8 cellular contexts compared by ENCODE assay signal in genomic region chr2:238427435-238428162, GRCh38. TPM values are rescaled to one million over a fixed set of nuclear protein-coding genes. Genes with fewer than 3 reads are reported as not detected.
DNase-seq lines count a peak whose midpoint lies in the region; ATAC-seq and TF ChIP-seq lines count a peak whose summit lies in the region.

No MANE protein-coding gene starts in this region.

- peak overlapping the region; percentile 97 for H3K4me3 ChIP-seq in Karpas-422 (ENCODE audit: low read length)

- H3K27ac Mint-ChIP-seq in T-helper 2 cell treated with Interferon-gamma antibody and Interleukin-4, amounts not matched to agents 5 μg/mL and 100 μg/mL, for 36 hours: peak overlapping the region; percentile 88
- H3K27ac Mint-ChIP-seq in chondrocyte (ENCODE audit: unreplicated experiment) (peak overlapping the region; percentile 88), mesothelial cell of epicardium (peak overlapping the region; percentile 93)

- H3K79me2 ChIP-seq in Karpas-422 (ENCODE audit: low read length): peaks cover 66% of the 10 kb centered on the region

- H3K4me3 Mint-ChIP-seq in T-helper 2 cell treated with Interferon-gamma antibody and Interleukin-4, amounts not matched to agents 5 μg/mL and 100 μg/mL, for 36 hours: peak overlapping the region; percentile 91
- H3K4me3 Mint-ChIP-seq in chondrocyte (ENCODE audit: unreplicated experiment) (peak overlapping the region; percentile 91), mesothelial cell of epicardium (peak overlapping the region; percentile 93)

- no peaks in the 10 kb centered on the region for H3K27me3 ChIP-seq in Karpas-422 (ENCODE audit: low read length)

- H3K36me3 ChIP-seq in Karpas-422 (ENCODE audit: insufficient read depth, low read length): peaks cover 7% of the 10 kb centered on the region; the same call in 1 of the 2 replicates

- H3K27ac ChIP-seq in Karpas-422 (ENCODE audit: low read length): peak overlapping the region; percentile 66; the same call in 1 of the 2 replicates

- no peak for ATAC-seq in HG03108 (IDR thresholded peaks at IDR 0.05; ENCODE audit: unreplicated experiment)

- no peak for TF ChIP-seq CTCF in chondrocyte (IDR thresholded peaks at IDR 0.05)
- TF ChIP-seq CTCF in mesothelial cell of epicardium (IDR thresholded peaks at IDR 0.05; ENCODE audit: unreplicated experiment): no peak

- H3K4me1 Mint-ChIP-seq in T-helper 2 cell treated with Interferon-gamma antibody and Interleukin-4, amounts not matched to agents 5 μg/mL and 100 μg/mL, for 36 hours (ENCODE audit: low read depth): peaks cover 24% of the 10 kb centered on the region
- H3K4me1 Mint-ChIP-seq in chondrocyte (ENCODE audit: low read depth) (peaks cover 31% of the 10 kb centered on the region), mesothelial cell of epicardium (peaks cover 23% of the 10 kb centered on the region)

- H3K36me3 Mint-ChIP-seq in T-helper 2 cell treated with Interferon-gamma antibody and Interleukin-4, amounts not matched to agents 5 μg/mL and 100 μg/mL, for 36 hours (ENCODE audit: low read depth): peaks cover 31% of the 10 kb centered on the region
- H3K36me3 Mint-ChIP-seq in chondrocyte (ENCODE audit: low read depth) (peaks cover 10% of the 10 kb centered on the region), mesothelial cell of epicardium (peaks cover 26% of the 10 kb centered on the region)

- H3K9ac ChIP-seq in Karpas-422 (ENCODE audit: low read length): peak overlapping the region; percentile 99

- peak overlapping the region; percentile 94 for H3K4me2 ChIP-seq in Karpas-422 (ENCODE audit: low read depth, low read length, poor library complexity, severe bottlenecking)

- H3K27me3 Mint-ChIP-seq in T-helper 2 cell treated with Interferon-gamma antibody and Interleukin-4, amounts not matched to agents 5 μg/mL and 100 μg/mL, for 36 hours (ENCODE audit: low read depth): no peaks in the 10 kb centered on the region
- H3K27me3 Mint-ChIP-seq in chondrocyte (ENCODE audit: low read depth) (no peaks in the 10 kb centered on the region), mesothelial cell of epicardium (ENCODE audit: low read depth) (no peaks in the 10 kb centered on the region)

- H4K20me1 ChIP-seq in Karpas-422 (ENCODE audit: insufficient read depth, low read depth, low read length): no peaks in the 10 kb centered on the region

- peaks cover 7% of the 10 kb centered on the region for H3K9me3 Mint-ChIP-seq in T-helper 2 cell treated with Interferon-gamma antibody and Interleukin-4, amounts not matched to agents 5 μg/mL and 100 μg/mL, for 36 hours
- peaks cover 9% of the 10 kb centered on the region for H3K9me3 Mint-ChIP-seq in chondrocyte (ENCODE audit: low read depth)
- peaks cover 9% of the 10 kb centered on the region for H3K9me3 Mint-ChIP-seq in mesothelial cell of epicardium

- peaks cover 21% of the 10 kb centered on the region for H3K4me1 ChIP-seq in Karpas-422 (ENCODE audit: low read length)

- peak overlapping the region; percentile 54; the same call in 1 of the 2 replicates for H2AFZ ChIP-seq in Karpas-422 (ENCODE audit: low read length)

- no peak for DNase-seq in T-helper 2 cell treated with Interferon-gamma antibody and Interleukin-4, amounts not matched to agents 5 μg/mL and 100 μg/mL, for 36 hours (ENCODE audit: low spot score)
- DNase-seq in T-helper 2 cell (no peak), Karpas-422 (no peak), chondrocyte (ENCODE audit: low spot score) (no peak), mesothelial cell of epicardium (ENCODE audit: low spot score in 2 of 2, unreplicated experiment in 2 of 2) (no peak), NCI-H446 (lab: John Stamatoyannopoulos, UW) (no peak), COR-L47 (lab: John Stamatoyannopoulos, UW) (no peak)

- no peaks in the 10 kb centered on the region for H3K9me2 ChIP-seq in Karpas-422 (replicated peaks; ENCODE audit: insufficient read depth, low read length)

- no peaks in the 10 kb centered on the region for H3K9me3 ChIP-seq in Karpas-422 (ENCODE audit: low read length)

RNA-seq across cellular contexts. Expression of gene ASB1, which starts 0.9 kb away (rescaled TPM):
- 25.1 and 37.0 TPM in 2 replicates for total RNA-seq in Karpas-422 (2014; rRNA removed; shearing (Covaris generic); ENCODE audit: low replicate concordance)
- total RNA-seq in chondrocyte (31.0 to 37.9 TPM (median 34.5 TPM) in 3 replicates), mesothelial cell of epicardium (33.2 to 39.2 TPM (median 38.9 TPM) in 3 replicates)
